In genomic region chr17:76027159-76027839, GRCh38 we compare ENCODE assay signal across 12 cellular contexts. TPM values are rescaled to one million over a fixed set of nuclear protein-coding genes. Genes with fewer than 3 reads are reported as not detected.
DNase-seq lines count a peak whose midpoint lies in the region; ATAC-seq and TF ChIP-seq lines count a peak whose summit lies in the region.
"Had no signal": no experiment of that assay in that cellular context is flagged by ENCODE, and none has a peak within 500 bp of the region (broad histone marks: within the 10 kb centered on the region; RNA-seq: fewer than 3 reads in every experiment).

EVPL (minus strand) TSS chr17:76027306; CDS start chr17:76027198, 108 bp downstream.

- peak in 1 of 4 donors; percentile 71 for TF ChIP-seq POLR2A in upper lobe of left lung (IDR thresholded peaks at IDR 0.05)

- CTCF ChIA-PET in CD4-positive, alpha-beta memory T cell (lab: Charles Lee; ENCODE audit: partially characterized antibody) = interaction anchor here (1.2 kb wide), 1 partner anchor 13 kb away, joined by 4 read pairs; no protein-coding TSS in a partner anchor

- intact Hi-C loops in CD4-positive, alpha-beta memory T cell (cut with micrococcal nuclease) = no loop called here

- peak within 1 kb of the TSS; percentile 69 to 83 (median 78) for H3K27ac ChIP-seq in upper lobe of left lung
- H3K27ac ChIP-seq in CD4-positive, alpha-beta memory T cell (ENCODE audit: low read depth, low read length) = no peak within 1 kb of the TSS

- in situ Hi-C loops in G401 (cut with HindIII; ENCODE audit: low sequenced_read_pairs) = loop anchor here (25.0 kb wide), 1 partner anchor 115 kb away; the partner anchor contains the start of gene MRPL38

- WGBS in upper lobe of left lung, 2 donors = 67 to 76% methylated on average over 9 to 23 of the region's 24 CpGs

- peaks cover 7 to 14% (median 9%) of the 10 kb centered on the region in 4 donors for H3K4me1 Mint-ChIP-seq in CD4-positive, alpha-beta memory T cell

- peaks cover 9 to 29% (median 14%) of the 10 kb centered on the region in 4 donors for H3K4me1 ChIP-seq in upper lobe of left lung
- peaks cover 12% of the 10 kb centered on the region for H3K4me1 ChIP-seq in CD4-positive, alpha-beta memory T cell (ENCODE audit: insufficient read depth, low read length)

- no peaks in the 10 kb centered on the region for H3K27me3 Mint-ChIP-seq in CD4-positive, alpha-beta memory T cell
- H3K27me3 Mint-ChIP-seq: activated naive CD4-positive, alpha-beta T cell treated with anti-CD3 and anti-CD28 coated beads, Interleukin-2, amount 50 U/mL, for 24 hours had no signal

- POLR2A ChIA-PET in CD4-positive, alpha-beta memory T cell (lab: Charles Lee; ENCODE audit: partially characterized antibody) = no interaction called here

- no peak within 1 kb of the TSS for H3K4me3 Mint-ChIP-seq in CD4-positive, alpha-beta memory T cell
- H3K4me3 Mint-ChIP-seq: activated naive CD4-positive, alpha-beta T cell treated with anti-CD3 and anti-CD28 coated beads, Interleukin-2, amount 50 U/mL, for 24 hours had no signal

- peaks cover 0 to 4% (median 0%) of the 10 kb centered on the region in 4 donors for H3K36me3 ChIP-seq in upper lobe of left lung
- no peaks in the 10 kb centered on the region for H3K36me3 ChIP-seq in CD4-positive, alpha-beta memory T cell (ENCODE audit: insufficient read depth, low read length)

- no peak within 1 kb of the TSS for H3K27ac Mint-ChIP-seq in CD4-positive, alpha-beta memory T cell
- H3K27ac Mint-ChIP-seq: activated naive CD4-positive, alpha-beta T cell treated with anti-CD3 and anti-CD28 coated beads, Interleukin-2, amount 50 U/mL, for 24 hours had no signal

- H3K4me3 ChIP-seq in upper lobe of left lung = peak within 1 kb of the TSS in 3 of 4 donors; percentile 37 to 52 (median 47)
- H3K4me3 ChIP-seq in CD4-positive, alpha-beta memory T cell (ENCODE audit: low read length in 2 of 2) = no peak within 1 kb of the TSS

- DNase-seq in SIG-M5 treated with dmso at 0.1 percent for 504 hours (lab: John Stamatoyannopoulos, UW; ENCODE audit: unreplicated experiment) (peak; percentile 20), SIG-M5 (lab: John Stamatoyannopoulos, UW) (no peak), SW480 (ENCODE audit: low spot score) (peak; percentile 84), left kidney (ENCODE audit: low read depth, low spot score) (peak; percentile 79), upper lobe of left lung (peak; percentile 94 to 96), G401 (ENCODE audit: low spot score) (no peak), SKM-1 treated with dmso at 0.1 percent for 144 hours (lab: John Stamatoyannopoulos, UW; ENCODE audit: unreplicated experiment) (no peak)
- DNase-seq in CD4-positive, alpha-beta memory T cell = no peak
- DNase-seq: activated CD4-positive, alpha-beta T cell treated with anti-CD3 and anti-CD28 coated beads for 48 hours; effector CD8-positive, alpha-beta T cell; stimulated activated CD8-positive, alpha-beta memory T cell treated with anti-CD3 and anti-CD28 coated beads, Interleukin-4, amount 100 ng/mL, for 48 hours had no signal

- TF ChIP-seq CTCF in upper lobe of left lung (IDR thresholded peaks at IDR 0.05) = no peak

- H3K9me3 Mint-ChIP-seq in CD4-positive, alpha-beta memory T cell = no peaks in the 10 kb centered on the region
- H3K9me3 Mint-ChIP-seq: activated naive CD4-positive, alpha-beta T cell treated with anti-CD3 and anti-CD28 coated beads, Interleukin-2, amount 50 U/mL, for 24 hours had no signal

- ATAC-seq in upper lobe of left lung (ENCODE audit: low FRiP score in 2 of 2) = peak; percentile 75 to 92

- H3K9me3 ChIP-seq in upper lobe of left lung = no peaks in the 10 kb centered on the region
- no peaks in the 10 kb centered on the region for H3K9me3 ChIP-seq in CD4-positive, alpha-beta memory T cell (ENCODE audit: control insufficient read depth in 1 of 2, low read length in 2 of 2)

- H3K27me3 ChIP-seq in upper lobe of left lung = no peaks in the 10 kb centered on the region
- H3K27me3 ChIP-seq in CD4-positive, alpha-beta memory T cell (ENCODE audit: insufficient read depth, low read length) = no peaks in the 10 kb centered on the region

- TF ChIP-seq EP300 in upper lobe of left lung (IDR thresholded peaks at IDR 0.05) = no peak

- H3K36me3 Mint-ChIP-seq in CD4-positive, alpha-beta memory T cell = no peaks in the 10 kb centered on the region
- H3K36me3 Mint-ChIP-seq: activated naive CD4-positive, alpha-beta T cell treated with anti-CD3 and anti-CD28 coated beads, Interleukin-2, amount 50 U/mL, for 24 hours had no signal

RNA-seq across cellular contexts. Expression of gene EVPL, which starts in this region (rescaled TPM):
- total RNA-seq in upper lobe of left lung = 100 to 1,000 TPM in 1 of 6 donors, 10 to 100 TPM in 5; 47.5 to 142 (median 63.4) TPM
- total RNA-seq in CD4-positive, alpha-beta memory T cell = not detected
- polyA plus RNA-seq in CD4-positive, alpha-beta memory T cell = not detected
- 0.80 and 5.4 TPM in 2 replicates for total RNA-seq in G401 (2014; rRNA removed; shearing (Covaris generic))

Comparison
In these comparisons a context has a peak if more than half of its experiments do, and no peak if none do; other contexts are left out.
1. DNase-seq: peak in SIG-M5 treated with dmso at 0.1 percent for 504 hours (single experiment), SW480 (single experiment), left kidney (single experiment) and upper lobe of left lung (2 of 2); none in SIG-M5 (single experiment), CD4-positive, alpha-beta memory T cell (0 of 5), G401 (single experiment) and SKM-1 treated with dmso at 0.1 percent for 144 hours (single experiment).
2. H3K4me3 ChIP-seq: peak in upper lobe of left lung (3 of 4); none in CD4-positive, alpha-beta memory T cell (0 of 2).